Comparison of ENCODE assay signal across 30 cellular contexts in the genomic region with DNA sequence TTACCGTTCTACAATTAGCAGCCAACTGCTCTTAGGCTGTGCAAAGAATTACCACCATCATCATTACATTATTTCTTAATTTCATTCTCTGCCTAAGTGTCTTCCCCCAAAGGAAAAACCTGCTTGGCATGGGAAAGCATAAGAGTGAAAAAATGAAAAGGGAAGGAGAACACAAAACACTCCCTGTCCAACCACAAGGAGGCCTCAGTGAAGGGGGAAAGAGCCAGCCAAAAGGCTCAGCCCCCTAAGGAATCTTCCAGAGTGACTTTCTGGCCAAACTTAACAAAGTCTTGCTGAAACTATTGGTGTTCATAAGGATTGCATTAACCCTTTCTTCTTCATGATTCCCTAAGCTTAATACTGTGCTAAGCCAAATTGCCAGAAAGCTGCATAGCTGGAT.
DNase-seq lines count a peak whose midpoint lies in the region; ATAC-seq and TF ChIP-seq lines count a peak whose summit lies in the region.
"Had no signal": no experiment of that assay in that cellular context is flagged by ENCODE, and none has a peak within 500 bp of the region (broad histone marks: within the 10 kb centered on the region; RNA-seq: fewer than 3 reads in every experiment).

No MANE protein-coding gene starts in this region.

- peak; percentile 18 for DNase-seq in H7
- no peak for DNase-seq in kidney epithelial cell (ENCODE audit: low read depth)
- no peak for DNase-seq in CD1c-positive myeloid dendritic cell (ENCODE audit: extremely low spot score)
- no peak for DNase-seq in NOMO-1 treated with DMSO at 0.1 percent for 48 hours (lab: John Stamatoyannopoulos, UW; ENCODE audit: unreplicated experiment)
- DNase-seq: activated CD4-positive, alpha-beta memory T cell treated with anti-CD3 and anti-CD28 coated beads for 36 hours; activated CD4-positive, CD25-positive, alpha-beta regulatory T cell; activated CD8-positive, alpha-beta memory T cell treated with anti-CD3 and anti-CD28 coated beads, Interleukin-2, amount 50 U/mL, for 4 hours; activated naive CD4-positive, alpha-beta T cell treated with anti-CD3 and anti-CD28 coated beads for 36 hours; amniotic stem cell; C1 segment of cervical spinal cord; colonic mucosa; effector CD8-positive, alpha-beta T cell; EL; erythroblast; glutamatergic neuron; HFFc6; IMR-90; kidney glomerular epithelial cell; NCI-H226; sigmoid colon; stimulated activated CD4-positive, alpha-beta T cell treated with anti-CD3 and anti-CD28 coated beads, Interleukin-4, amount 100 ng/mL, for 4 hours; substantia nigra; T1000; upper lobe of left lung had no signal

- H3K4me3 ChIP-seq in H7 (ENCODE audit: insufficient read depth, low read depth, low read length) (no peak overlapping the region), kidney epithelial cell (ENCODE audit: low read depth, low read length) (no peak overlapping the region)
- H3K4me3 ChIP-seq: colonic mucosa, lung, sigmoid colon, upper lobe of left lung had no signal

- no peak for ATAC-seq in GM21367 (IDR thresholded peaks at IDR 0.05; ENCODE audit: unreplicated experiment)
- ATAC-seq: stimulated activated memory B cell treated with anti-CD40 and anti-IgM and Interleukin-4, amounts not matched to agents 10 μg/mL and 1 μg/mL and 100 μg/mL, for 72 hours had no signal

- H3K27ac ChIP-seq in C4-2B, result no peak overlapping the region
- H3K27ac ChIP-seq in VCaP, result 0 out of 2 replicates have a peak overlapping the region, but pooled peaks have one; percentile 6
- H3K27ac ChIP-seq: colonic mucosa, parathyroid adenoma, sigmoid colon, upper lobe of left lung had no signal

- H3K27me3 ChIP-seq in H7 (ENCODE audit: control insufficient read depth, insufficient read depth, low read length) (no peaks in the 10 kb centered on the region), kidney epithelial cell (ENCODE audit: control insufficient read depth, insufficient read depth, low read length) (no peaks in the 10 kb centered on the region)
- H3K27me3 ChIP-seq: colonic mucosa, sigmoid colon, upper lobe of left lung had no signal

- TF ChIP-seq CTCF in C4-2B (conservative IDR thresholded peaks at IDR 0.05) (peak; percentile 17), VCaP (conservative IDR thresholded peaks at IDR 0.05) (no peak), kidney epithelial cell (IDR thresholded peaks at IDR 0.05; ENCODE audit: insufficient read depth, low read length, poor library complexity, severe bottlenecking) (peak; percentile 21)

- no peaks in the 10 kb centered on the region for H3K36me3 ChIP-seq in H7 (replicated peaks; ENCODE audit: control insufficient read depth, insufficient read depth, low read length)
- H3K36me3 ChIP-seq in kidney epithelial cell (ENCODE audit: control insufficient read depth, insufficient read depth, low read length), result no peaks in the 10 kb centered on the region
- H3K36me3 ChIP-seq: colonic mucosa, sigmoid colon, upper lobe of left lung had no signal
